ENCODE assay signal across 30 cellular contexts in genomic region chr7:42378149-42378548, GRCh38.
"Had no signal": no experiment of that assay in that cellular context is flagged by ENCODE, and none has a peak within 500 bp of the region (broad histone marks: within the 10 kb centered on the region; RNA-seq: fewer than 3 reads in every experiment).

No MANE protein-coding gene starts in this region.

- H3K36me3 ChIP-seq: ascending aorta, brain microvascular endothelial cell, breast epithelium had no signal

- ATAC-seq: activated CD8-positive, alpha-beta T cell treated with anti-CD3 and anti-CD28 coated beads for 36 hours; activated naive CD8-positive, alpha-beta T cell treated with anti-CD3 and anti-CD28 coated beads, Interleukin-2, amount 50 U/mL, for 24 hours; activated T-cell treated with anti-CD3 and anti-CD28 coated beads, Interleukin-2, amount 50 U/mL, for 4 hours; body of pancreas had no signal

- H3K27ac ChIP-seq: ascending aorta, body of pancreas, brain microvascular endothelial cell, breast epithelium, VCaP had no signal

- DNase-seq: activated B cell treated with CpG ODN at 0.5 μM for 24 hours; activated CD4-positive, alpha-beta memory T cell treated with anti-CD3 and anti-CD28 coated beads for 36 hours; activated CD4-positive, alpha-beta T cell treated with anti-CD3 and anti-CD28 coated beads for 4 hours; activated CD4-positive, alpha-beta T cell treated with anti-CD3 and anti-CD28 coated beads, Interleukin-2, amount 10 ng/mL, durations not matched to agents 24 days and 14 days; activated CD4-positive, alpha-beta T cell treated with anti-CD3 and anti-CD28 coated beads, Interleukin-2, amount 50 U/mL, for 1 hour; activated CD4-positive, alpha-beta T cell treated with anti-CD3 and anti-CD28 coated beads, Interleukin-2, amount 50 U/mL, for 4 hours; activated CD4-positive, CD25-positive, alpha-beta regulatory T cell treated with anti-CD3 and anti-CD28 coated beads, Interleukin-2, amount 50 U/mL, for 72 hours; activated CD8-positive, alpha-beta memory T cell treated with anti-CD3 and anti-CD28 coated beads, Interleukin-2, amount 50 U/mL, for 4 hours; activated CD8-positive, alpha-beta T cell treated with anti-CD3 and anti-CD28 coated beads for 36 hours; activated effector memory CD4-positive, alpha-beta T cell treated with Interleukin-2 at 50 U/mL for 16 hours; activated gamma-delta T cell; activated naive CD4-positive, alpha-beta T cell treated with anti-CD3 and anti-CD28 coated beads, Interleukin-2, amount 10 ng/mL, durations not matched to agents 7 days and 5 days; activated naive CD4-positive, alpha-beta T cell treated with Interleukin-2 at 50 U/mL for 16 hours; activated naive CD8-positive, alpha-beta T cell treated with anti-CD3 and anti-CD28 coated beads, Interleukin-2, amount 10 ng/mL, durations not matched to agents 7 days and 5 days; activated naive CD8-positive, alpha-beta T cell treated with anti-CD3 and anti-CD28 coated beads, Interleukin-2, amount 50 U/mL, for 24 hours; activated T-cell treated with anti-CD3 and anti-CD28 coated beads for 4 hours; activated T-cell treated with anti-CD3 and anti-CD28 coated beads, Interleukin-2, amount 50 U/mL, for 1 hour; activated T-cell treated with anti-CD3 and anti-CD28 coated beads, Interleukin-2, amount 50 U/mL, for 4 hours; amygdala; anterior cingulate cortex; body of pancreas; brain microvascular endothelial cell; cerebellar nuclear complex; T-helper 1 cell; T-helper 2 cell; T-helper 9 cell had no signal

- H3K4me1 ChIP-seq: ascending aorta, body of pancreas, breast epithelium had no signal

- H3K9me3 ChIP-seq: ascending aorta, body of pancreas, breast epithelium had no signal

- H3K27me3 ChIP-seq: ascending aorta, body of pancreas, brain microvascular endothelial cell, breast epithelium had no signal

- FAIRE-seq: TTC549 had no signal

- H3K4me3 ChIP-seq: ascending aorta, body of pancreas, breast epithelium had no signal
